Comparison of ENCODE assay signal across 14 cellular contexts in the genomic region with DNA sequence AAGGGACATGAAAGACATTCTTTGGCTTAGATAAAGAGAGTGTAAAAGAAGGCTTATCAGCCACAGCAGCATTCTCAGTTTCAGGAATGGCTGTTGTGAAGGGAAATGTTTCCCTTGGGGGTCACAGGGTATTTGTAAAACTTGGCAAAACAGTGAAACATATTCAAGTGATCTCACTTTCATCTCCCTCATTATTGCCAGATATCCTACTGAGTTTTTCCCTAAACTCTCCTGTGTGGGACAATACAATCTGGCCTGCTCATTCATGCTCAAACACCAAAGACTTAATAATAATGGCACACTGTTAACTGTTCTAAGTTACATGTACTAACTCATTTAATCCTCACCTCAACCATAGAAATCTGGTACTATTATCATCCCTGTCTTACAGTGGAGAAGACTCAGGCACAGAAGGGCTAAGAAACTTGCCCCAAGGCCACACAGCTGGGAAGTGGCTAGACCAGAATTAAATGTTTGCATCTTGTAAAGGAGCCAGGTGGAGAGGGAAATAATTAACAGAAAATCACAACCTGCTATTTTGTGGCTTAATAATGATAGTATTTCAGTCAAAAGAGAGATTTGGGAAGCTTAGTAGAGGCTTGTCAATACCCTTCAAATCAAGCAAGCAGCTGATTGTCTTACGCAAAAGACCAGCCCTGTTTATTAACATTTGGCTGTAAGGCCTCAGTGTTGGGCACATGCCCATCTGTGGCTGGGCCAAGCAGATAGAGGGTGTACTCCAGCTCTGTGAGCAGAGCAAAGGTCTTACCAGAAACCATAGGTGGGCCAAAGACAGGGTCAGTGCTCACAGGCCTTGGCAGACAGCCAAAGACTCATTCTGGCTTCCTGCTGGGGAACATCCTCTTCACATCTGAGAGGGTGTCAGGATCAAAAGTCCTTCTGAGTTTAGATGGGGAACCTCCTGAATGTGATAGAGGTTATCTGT. TPM values are rescaled to one million over a fixed set of nuclear protein-coding genes. Genes with fewer than 3 reads are reported as not detected.
DNase-seq lines count a peak whose midpoint lies in the region; ATAC-seq and TF ChIP-seq lines count a peak whose summit lies in the region.
"Had no signal": no experiment of that assay in that cellular context is flagged by ENCODE, and none has a peak within 500 bp of the region (broad histone marks: within the 10 kb centered on the region; RNA-seq: fewer than 3 reads in every experiment).

No MANE protein-coding gene starts in this region.

- peaks cover 0 to 21% (median 16%) of the 10 kb centered on the region in 10 experiments; a peak in 12 of 20 replicates for H3K4me1 ChIP-seq in BLaER1 treated with 17β-estradiol and CSF1 and Interleukin-3, amounts not matched to agents 10 nM and 100 nM

- H3K36me3 Mint-ChIP-seq in activated naive CD4-positive, alpha-beta T cell treated with anti-CD3 and anti-CD28 coated beads, Interleukin-2, amount 10 ng/mL, durations not matched to agents 7 days and 5 days, result no peaks in the 10 kb centered on the region
- no peaks in the 10 kb centered on the region for H3K36me3 Mint-ChIP-seq in activated CD4-positive, alpha-beta T cell treated with anti-CD3 and anti-CD28 coated beads for 36 hours (ENCODE audit: low read depth)

- no peaks in the 10 kb centered on the region for H3K9me3 Mint-ChIP-seq in activated naive CD4-positive, alpha-beta T cell treated with anti-CD3 and anti-CD28 coated beads, Interleukin-2, amount 10 ng/mL, durations not matched to agents 7 days and 5 days
- H3K9me3 Mint-ChIP-seq in activated CD4-positive, alpha-beta T cell treated with anti-CD3 and anti-CD28 coated beads for 36 hours (ENCODE audit: low read depth), result no peaks in the 10 kb centered on the region
- H3K9me3 Mint-ChIP-seq: HFFc6 had no signal

- H3K4me3 ChIP-seq in BLaER1 treated with 17β-estradiol and CSF1 and Interleukin-3, amounts not matched to agents 10 nM and 100 nM, result no peak overlapping the region
- no peak overlapping the region for H3K4me3 ChIP-seq in lower leg skin (ENCODE audit: low read depth, poor library complexity, severe bottlenecking)

- H3K4me2 ChIP-seq in BLaER1 treated with 17β-estradiol and CSF1 and Interleukin-3, amounts not matched to agents 10 nM and 100 nM, result peak overlapping the region in 7 of 11 experiments; percentile 18 to 55 (median 44); a peak in 7 of 22 replicates

- DNase-seq in NCI-H1092 treated with DMSO at 0.1 percent for 48 hours (lab: John Stamatoyannopoulos, UW), result peak; percentile 49
- DNase-seq in cerebellar cortex (ENCODE audit: low spot score), result peak; percentile 58
- peak; percentile 42 to 86 for DNase-seq in lower leg skin (ENCODE audit: low spot score in 2 of 2)
- no peak for DNase-seq in activated naive CD4-positive, alpha-beta T cell treated with anti-CD3 and anti-CD28 coated beads, Interleukin-2, amount 10 ng/mL, durations not matched to agents 7 days and 5 days
- no peak for DNase-seq in SIG-M5 treated with dmso at 0.1 percent for 504 hours (lab: John Stamatoyannopoulos, UW; ENCODE audit: unreplicated experiment)
- DNase-seq in activated CD4-positive, alpha-beta T cell treated with anti-CD3 and anti-CD28 coated beads for 36 hours, result no peak
- no peak for DNase-seq in occipital lobe (lab: John Stamatoyannopoulos, UW)
- DNase-seq: AML-193, foreskin melanocyte, HFFc6, MM.1S had no signal

- no peak for TF ChIP-seq POLR2A in lower leg skin (IDR thresholded peaks at IDR 0.05)

- H4K20me1 ChIP-seq in BLaER1 treated with 17β-estradiol and CSF1 and Interleukin-3, amounts not matched to agents 10 nM and 100 nM, result no peaks in the 10 kb centered on the region

- ATAC-seq in activated CD4-positive, alpha-beta T cell treated with anti-CD3 and anti-CD28 coated beads for 36 hours, result no peak

- H3K4me3 Mint-ChIP-seq in activated naive CD4-positive, alpha-beta T cell treated with anti-CD3 and anti-CD28 coated beads, Interleukin-2, amount 10 ng/mL, durations not matched to agents 7 days and 5 days, result no peak overlapping the region
- H3K4me3 Mint-ChIP-seq in activated CD4-positive, alpha-beta T cell treated with anti-CD3 and anti-CD28 coated beads for 36 hours, result no peak overlapping the region
- H3K4me3 Mint-ChIP-seq: HFFc6 had no signal

- no peaks in the 10 kb centered on the region for H3K27me3 ChIP-seq in BLaER1 treated with 17β-estradiol and CSF1 and Interleukin-3, amounts not matched to agents 10 nM and 100 nM

- no peaks in the 10 kb centered on the region for H3K9me3 ChIP-seq in BLaER1 treated with 17β-estradiol and CSF1 and Interleukin-3, amounts not matched to agents 10 nM and 100 nM (replicated peaks in 1 of 11)

- H3K9ac ChIP-seq in BLaER1 treated with 17β-estradiol and CSF1 and Interleukin-3, amounts not matched to agents 10 nM and 100 nM, result no peak overlapping the region

- WGBS in lower leg skin, 2 donors, result 46 to 71% methylated on average over 1 of the region's 1 CpG

- H3K36me3 ChIP-seq in BLaER1 treated with 17β-estradiol and CSF1 and Interleukin-3, amounts not matched to agents 10 nM and 100 nM, result no peaks in the 10 kb centered on the region

- no peak overlapping the region for H3K27ac Mint-ChIP-seq in activated naive CD4-positive, alpha-beta T cell treated with anti-CD3 and anti-CD28 coated beads, Interleukin-2, amount 10 ng/mL, durations not matched to agents 7 days and 5 days
- H3K27ac Mint-ChIP-seq in activated CD4-positive, alpha-beta T cell treated with anti-CD3 and anti-CD28 coated beads for 36 hours, result no peak overlapping the region
- H3K27ac Mint-ChIP-seq: HFFc6 had no signal

- peaks cover 13% of the 10 kb centered on the region for H3K27me3 Mint-ChIP-seq in activated naive CD4-positive, alpha-beta T cell treated with anti-CD3 and anti-CD28 coated beads, Interleukin-2, amount 10 ng/mL, durations not matched to agents 7 days and 5 days
- no peaks in the 10 kb centered on the region for H3K27me3 Mint-ChIP-seq in activated CD4-positive, alpha-beta T cell treated with anti-CD3 and anti-CD28 coated beads for 36 hours

- intact Hi-C loops in lower leg skin (cut with DNase I; ENCODE audit: low total_unique reads), result loop anchor here (10.0 kb wide), 1 partner anchor 1216 kb away; no protein-coding TSS in a partner anchor
- intact Hi-C loops in activated CD4-positive, alpha-beta T cell treated with anti-CD3 and anti-CD28 coated beads for 36 hours (cut with DNase I, micrococcal nuclease), result no loop called here

- no peak overlapping the region for H3K27ac ChIP-seq in BLaER1 treated with 17β-estradiol and CSF1 and Interleukin-3, amounts not matched to agents 10 nM and 100 nM

- CTCF ChIA-PET in activated naive CD4-positive, alpha-beta T cell treated with anti-CD3 and anti-CD28 coated beads, Interleukin-2, amount 10 ng/mL, durations not matched to agents 7 days and 5 days (lab: Charles Lee), result no interaction called here
- CTCF ChIA-PET in activated CD4-positive, alpha-beta T cell treated with anti-CD3 and anti-CD28 coated beads for 36 hours (lab: Charles Lee), result interaction anchor here (1.0 kb wide), 1 partner anchor 86 kb away, joined by 4 read pairs; no protein-coding TSS in a partner anchor

- no peaks in the 10 kb centered on the region for H3K4me1 Mint-ChIP-seq in activated naive CD4-positive, alpha-beta T cell treated with anti-CD3 and anti-CD28 coated beads, Interleukin-2, amount 10 ng/mL, durations not matched to agents 7 days and 5 days
- H3K4me1 Mint-ChIP-seq in activated CD4-positive, alpha-beta T cell treated with anti-CD3 and anti-CD28 coated beads for 36 hours, result no peaks in the 10 kb centered on the region

- POLR2A ChIA-PET in activated CD4-positive, alpha-beta T cell treated with anti-CD3 and anti-CD28 coated beads for 36 hours (lab: Charles Lee), result interaction anchor here (0.5 kb wide), 1 partner anchor 733 kb away, joined by 6 read pairs; no protein-coding TSS in a partner anchor

- no peak for TF ChIP-seq CTCF in lower leg skin (IDR thresholded peaks at IDR 0.05)

RNA-seq across cellular contexts. Expression of a gene that starts 17.3 kb away (rescaled TPM):
- total RNA-seq in lower leg skin, result not detected
- not detected for total RNA-seq in activated CD4-positive, alpha-beta T cell treated with anti-CD3 and anti-CD28 coated beads for 36 hours
- 0.31 TPM for total RNA-seq in occipital lobe
- total RNA-seq: HFFc6, mononuclear cell, OCI-LY7 had no signal

Comparison
In these comparisons a context has a peak if more than half of its experiments do, and no peak if none do; other contexts are left out.
1. DNase-seq: peak in NCI-H1092 treated with DMSO at 0.1 percent for 48 hours (single experiment), cerebellar cortex (single experiment) and lower leg skin (2 of 2); none in activated naive CD4-positive, alpha-beta T cell treated with anti-CD3 and anti-CD28 coated beads, Interleukin-2, amount 10 ng/mL, durations not matched to agents 7 days and 5 days (single experiment), SIG-M5 treated with dmso at 0.1 percent for 504 hours (single experiment), activated CD4-positive, alpha-beta T cell treated with anti-CD3 and anti-CD28 coated beads for 36 hours (single experiment) and occipital lobe (single experiment).